ENCODE assay signal across 2 cellular contexts in genomic region chr2:87754759-87755158, GRCh38.
TF ChIP-seq lines count a peak whose summit lies in the region.
"Not testable (repeated sequence)": the region's sequence is repeated elsewhere in the genome, so short reads cannot be mapped to it uniquely, and the experiment has no call there.

No MANE protein-coding gene starts in this region.

TF ChIP-seq in HepG2, 621 proteins besides CTCF, POLR2A, EP300 and RAD21:
- peak; percentile 90 for TF ChIP-seq RARA (CRISPR knock-in tag; IDR thresholded peaks at IDR 0.05)
- peak; percentile 34; the same call in 1 of the 2 replicates for TF ChIP-seq RXRB (CRISPR knock-in tag; IDR thresholded peaks at IDR 0.05; ENCODE audit: borderline replicate concordance)
- TF ChIP-seq FOXP1 (IDR thresholded peaks at IDR 0.05), result not testable (repeated sequence)
- peak; percentile 48; the same call in 1 of the 2 replicates for TF ChIP-seq FOXP1 (CRISPR knock-in tag; IDR thresholded peaks at IDR 0.05)
- TF ChIP-seq SAP130 (CRISPR knock-in tag; IDR thresholded peaks at IDR 0.05; ENCODE audit: low read depth), result 0 out of 2 replicates have a peak, but pooled peaks have one; percentile 23
- peak; percentile 18; the same call in 1 of the 2 replicates for TF ChIP-seq HHEX (CRISPR knock-in tag; IDR thresholded peaks at IDR 0.05)
- TF ChIP-seq FOXA3 (CRISPR knock-in tag; IDR thresholded peaks at IDR 0.05), result peak; percentile 42; the same call in 1 of the 2 replicates
- TF ChIP-seq BCL6 (CRISPR knock-in tag; IDR thresholded peaks at IDR 0.05), result peak; percentile 91
- peak; percentile 64 for TF ChIP-seq ARID5B (CRISPR knock-in tag; IDR thresholded peaks at IDR 0.05)
- TF ChIP-seq TCF7 (IDR thresholded peaks at IDR 0.05; ENCODE audit: low read depth), result 0 out of 2 replicates have a peak, but pooled peaks have one; percentile 7
- 0 out of 2 replicates have a peak, but pooled peaks have one; percentile 33 for TF ChIP-seq SOX5 (CRISPR knock-in tag; IDR thresholded peaks at IDR 0.05; ENCODE audit: borderline replicate concordance)
- peak in 1 of 2 experiments; percentile 45; a peak in 2 of 4 replicates for TF ChIP-seq NR2F1 (CRISPR knock-in tag; IDR thresholded peaks at IDR 0.05)
- peak; percentile 55 for TF ChIP-seq NR2F6 (IDR thresholded peaks at IDR 0.05)
- peak; percentile 65 for TF ChIP-seq NR2F6 (CRISPR knock-in tag; IDR thresholded peaks at IDR 0.05)

TF ChIP-seq in liver, 16 proteins besides CTCF, POLR2A, EP300 and RAD21:
- TF ChIP-seq HNF4A (conservative IDR thresholded peaks at IDR 0.05), result peak; percentile 9 to 47
- TF ChIP-seq RXRA (IDR thresholded peaks at IDR 0.05), result peak; percentile 47 to 62
- peak; percentile 42 for TF ChIP-seq SP1 (IDR thresholded peaks at IDR 0.05)
